Comparison of ENCODE assay signal across 1 cellular context in the genomic region with DNA sequence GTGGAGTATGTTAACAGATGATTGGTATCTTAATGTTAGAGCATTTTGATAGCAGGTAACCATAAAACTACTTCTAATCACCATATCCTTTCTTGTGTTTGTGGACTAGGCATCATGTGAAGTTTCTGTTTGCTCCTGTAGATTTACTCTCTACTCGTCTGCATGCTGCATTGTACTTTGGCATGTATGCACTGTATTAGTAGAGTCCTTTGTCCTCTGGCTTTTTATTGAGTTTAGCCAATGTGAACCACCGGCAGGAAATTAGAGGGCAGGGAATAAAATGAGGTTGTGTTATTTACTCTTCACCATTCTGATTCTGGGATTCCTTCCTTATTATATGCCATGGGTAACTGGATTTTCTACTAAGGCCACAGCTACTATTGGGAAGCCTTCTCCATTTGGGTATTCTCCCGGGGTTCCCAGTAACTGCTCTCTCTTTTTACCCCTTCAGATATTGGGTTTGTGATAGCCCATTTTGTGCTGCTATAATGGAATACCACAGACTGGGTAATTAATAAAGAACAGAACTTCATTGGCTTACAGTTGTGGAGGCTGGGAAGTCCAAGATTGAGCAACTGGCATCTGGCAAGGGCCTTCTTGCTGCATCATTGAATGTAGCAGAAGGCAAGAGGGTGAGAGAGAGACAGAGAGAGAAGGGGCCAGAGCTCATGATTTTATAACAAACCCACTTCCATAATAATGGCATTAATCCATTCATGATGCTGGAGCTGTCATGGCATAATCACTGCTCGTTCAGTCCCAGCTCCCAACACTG.
TF ChIP-seq lines count a peak whose summit lies in the region.

No MANE protein-coding gene starts in this region.

TF ChIP-seq in K562, 482 proteins besides CTCF, POLR2A, EP300 and RAD21 (continued from another document):
- TF ChIP-seq, protein P1, sequence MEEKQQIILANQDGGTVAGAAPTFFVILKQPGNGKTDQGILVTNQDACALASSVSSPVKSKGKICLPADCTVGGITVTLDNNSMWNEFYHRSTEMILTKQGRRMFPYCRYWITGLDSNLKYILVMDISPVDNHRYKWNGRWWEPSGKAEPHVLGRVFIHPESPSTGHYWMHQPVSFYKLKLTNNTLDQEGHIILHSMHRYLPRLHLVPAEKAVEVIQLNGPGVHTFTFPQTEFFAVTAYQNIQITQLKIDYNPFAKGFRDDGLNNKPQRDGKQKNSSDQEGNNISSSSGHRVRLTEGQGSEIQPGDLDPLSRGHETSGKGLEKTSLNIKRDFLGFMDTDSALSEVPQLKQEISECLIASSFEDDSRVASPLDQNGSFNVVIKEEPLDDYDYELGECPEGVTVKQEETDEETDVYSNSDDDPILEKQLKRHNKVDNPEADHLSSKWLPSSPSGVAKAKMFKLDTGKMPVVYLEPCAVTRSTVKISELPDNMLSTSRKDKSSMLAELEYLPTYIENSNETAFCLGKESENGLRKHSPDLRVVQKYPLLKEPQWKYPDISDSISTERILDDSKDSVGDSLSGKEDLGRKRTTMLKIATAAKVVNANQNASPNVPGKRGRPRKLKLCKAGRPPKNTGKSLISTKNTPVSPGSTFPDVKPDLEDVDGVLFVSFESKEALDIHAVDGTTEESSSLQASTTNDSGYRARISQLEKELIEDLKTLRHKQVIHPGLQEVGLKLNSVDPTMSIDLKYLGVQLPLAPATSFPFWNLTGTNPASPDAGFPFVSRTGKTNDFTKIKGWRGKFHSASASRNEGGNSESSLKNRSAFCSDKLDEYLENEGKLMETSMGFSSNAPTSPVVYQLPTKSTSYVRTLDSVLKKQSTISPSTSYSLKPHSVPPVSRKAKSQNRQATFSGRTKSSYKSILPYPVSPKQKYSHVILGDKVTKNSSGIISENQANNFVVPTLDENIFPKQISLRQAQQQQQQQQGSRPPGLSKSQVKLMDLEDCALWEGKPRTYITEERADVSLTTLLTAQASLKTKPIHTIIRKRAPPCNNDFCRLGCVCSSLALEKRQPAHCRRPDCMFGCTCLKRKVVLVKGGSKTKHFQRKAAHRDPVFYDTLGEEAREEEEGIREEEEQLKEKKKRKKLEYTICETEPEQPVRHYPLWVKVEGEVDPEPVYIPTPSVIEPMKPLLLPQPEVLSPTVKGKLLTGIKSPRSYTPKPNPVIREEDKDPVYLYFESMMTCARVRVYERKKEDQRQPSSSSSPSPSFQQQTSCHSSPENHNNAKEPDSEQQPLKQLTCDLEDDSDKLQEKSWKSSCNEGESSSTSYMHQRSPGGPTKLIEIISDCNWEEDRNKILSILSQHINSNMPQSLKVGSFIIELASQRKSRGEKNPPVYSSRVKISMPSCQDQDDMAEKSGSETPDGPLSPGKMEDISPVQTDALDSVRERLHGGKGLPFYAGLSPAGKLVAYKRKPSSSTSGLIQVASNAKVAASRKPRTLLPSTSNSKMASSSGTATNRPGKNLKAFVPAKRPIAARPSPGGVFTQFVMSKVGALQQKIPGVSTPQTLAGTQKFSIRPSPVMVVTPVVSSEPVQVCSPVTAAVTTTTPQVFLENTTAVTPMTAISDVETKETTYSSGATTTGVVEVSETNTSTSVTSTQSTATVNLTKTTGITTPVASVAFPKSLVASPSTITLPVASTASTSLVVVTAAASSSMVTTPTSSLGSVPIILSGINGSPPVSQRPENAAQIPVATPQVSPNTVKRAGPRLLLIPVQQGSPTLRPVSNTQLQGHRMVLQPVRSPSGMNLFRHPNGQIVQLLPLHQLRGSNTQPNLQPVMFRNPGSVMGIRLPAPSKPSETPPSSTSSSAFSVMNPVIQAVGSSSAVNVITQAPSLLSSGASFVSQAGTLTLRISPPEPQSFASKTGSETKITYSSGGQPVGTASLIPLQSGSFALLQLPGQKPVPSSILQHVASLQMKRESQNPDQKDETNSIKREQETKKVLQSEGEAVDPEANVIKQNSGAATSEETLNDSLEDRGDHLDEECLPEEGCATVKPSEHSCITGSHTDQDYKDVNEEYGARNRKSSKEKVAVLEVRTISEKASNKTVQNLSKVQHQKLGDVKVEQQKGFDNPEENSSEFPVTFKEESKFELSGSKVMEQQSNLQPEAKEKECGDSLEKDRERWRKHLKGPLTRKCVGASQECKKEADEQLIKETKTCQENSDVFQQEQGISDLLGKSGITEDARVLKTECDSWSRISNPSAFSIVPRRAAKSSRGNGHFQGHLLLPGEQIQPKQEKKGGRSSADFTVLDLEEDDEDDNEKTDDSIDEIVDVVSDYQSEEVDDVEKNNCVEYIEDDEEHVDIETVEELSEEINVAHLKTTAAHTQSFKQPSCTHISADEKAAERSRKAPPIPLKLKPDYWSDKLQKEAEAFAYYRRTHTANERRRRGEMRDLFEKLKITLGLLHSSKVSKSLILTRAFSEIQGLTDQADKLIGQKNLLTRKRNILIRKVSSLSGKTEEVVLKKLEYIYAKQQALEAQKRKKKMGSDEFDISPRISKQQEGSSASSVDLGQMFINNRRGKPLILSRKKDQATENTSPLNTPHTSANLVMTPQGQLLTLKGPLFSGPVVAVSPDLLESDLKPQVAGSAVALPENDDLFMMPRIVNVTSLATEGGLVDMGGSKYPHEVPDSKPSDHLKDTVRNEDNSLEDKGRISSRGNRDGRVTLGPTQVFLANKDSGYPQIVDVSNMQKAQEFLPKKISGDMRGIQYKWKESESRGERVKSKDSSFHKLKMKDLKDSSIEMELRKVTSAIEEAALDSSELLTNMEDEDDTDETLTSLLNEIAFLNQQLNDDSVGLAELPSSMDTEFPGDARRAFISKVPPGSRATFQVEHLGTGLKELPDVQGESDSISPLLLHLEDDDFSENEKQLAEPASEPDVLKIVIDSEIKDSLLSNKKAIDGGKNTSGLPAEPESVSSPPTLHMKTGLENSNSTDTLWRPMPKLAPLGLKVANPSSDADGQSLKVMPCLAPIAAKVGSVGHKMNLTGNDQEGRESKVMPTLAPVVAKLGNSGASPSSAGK (IDR thresholded peaks at IDR 0.05): no peak
